Comparison of ENCODE assay signal across 16 cellular contexts in the genomic region with DNA sequence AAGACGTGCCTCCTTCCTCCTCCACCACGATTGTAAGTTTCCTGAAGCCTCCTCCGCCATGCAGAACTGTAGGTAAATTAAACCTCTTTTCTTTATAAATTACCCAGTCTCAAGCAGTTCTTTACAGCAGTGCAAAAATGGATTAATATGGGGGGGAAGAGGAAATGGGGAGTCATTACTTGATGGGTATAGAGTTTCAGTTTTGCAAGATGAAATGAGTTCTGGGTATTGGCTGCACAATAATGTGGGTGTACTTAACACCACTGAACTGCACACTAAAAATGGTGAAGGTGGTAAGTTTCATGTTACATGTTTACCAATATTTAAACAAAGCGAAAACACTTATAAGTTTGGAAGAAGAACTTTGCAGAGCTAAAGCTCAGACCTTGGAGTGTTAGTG. TPM values are rescaled to one million over a fixed set of nuclear protein-coding genes. Genes with fewer than 3 reads are reported as not detected.
"Had no signal": no experiment of that assay in that cellular context is flagged by ENCODE, and none has a peak within 500 bp of the region (broad histone marks: within the 10 kb centered on the region; RNA-seq: fewer than 3 reads in every experiment).

No MANE protein-coding gene starts in this region.

- H3K27ac ChIP-seq: colonic mucosa, heart right ventricle, tibial artery, uterus had no signal

- H3K36me3 ChIP-seq: colonic mucosa, heart right ventricle, tibial artery, uterus had no signal

- H3K4me3 Mint-ChIP-seq: nephron had no signal

- H3K9me3 ChIP-seq: colonic mucosa, tibial artery, uterus had no signal

- ATAC-seq: heart right ventricle, left lobe of liver had no signal

- DNase-seq: activated naive CD4-positive, alpha-beta T cell treated with Interleukin-2 at 50 U/mL for 16 hours; caudate nucleus; colonic mucosa; foreskin melanocyte; heart right ventricle; islet precursor cell; mammary epithelial cell; stimulated activated CD4-positive, alpha-beta T cell treated with anti-CD3 and anti-CD28 coated beads, Interleukin-4, amount 100 ng/mL, for 1 hour; stimulated activated CD8-positive, alpha-beta memory T cell treated with anti-CD3 and anti-CD28 coated beads, Interleukin-4, amount 100 ng/mL, for 48 hours; tibial artery; uterus had no signal

- H3K27ac Mint-ChIP-seq: nephron had no signal

- H3K27me3 ChIP-seq: colonic mucosa, heart right ventricle, tibial artery, uterus had no signal

- H3K9me3 Mint-ChIP-seq: nephron had no signal

- H3K4me3 ChIP-seq: colonic mucosa, heart right ventricle, tibial artery, uterus had no signal

- H3K4me1 ChIP-seq: colonic mucosa, tibial artery, uterus had no signal

RNA-seq across cellular contexts. Expression of gene FAM177B, which starts 53.5 kb away (rescaled TPM):
- total RNA-seq: activated CD8-positive, alpha-beta memory T cell treated with anti-CD3 and anti-CD28 coated beads for 36 hours; heart right ventricle; left lobe of liver; mammary epithelial cell; osteoblast; pulmonary artery endothelial cell had no signal
- polyA plus RNA-seq: mammary epithelial cell had no signal
